Comparison of ENCODE assay signal across 1 cellular context in the genomic region with DNA sequence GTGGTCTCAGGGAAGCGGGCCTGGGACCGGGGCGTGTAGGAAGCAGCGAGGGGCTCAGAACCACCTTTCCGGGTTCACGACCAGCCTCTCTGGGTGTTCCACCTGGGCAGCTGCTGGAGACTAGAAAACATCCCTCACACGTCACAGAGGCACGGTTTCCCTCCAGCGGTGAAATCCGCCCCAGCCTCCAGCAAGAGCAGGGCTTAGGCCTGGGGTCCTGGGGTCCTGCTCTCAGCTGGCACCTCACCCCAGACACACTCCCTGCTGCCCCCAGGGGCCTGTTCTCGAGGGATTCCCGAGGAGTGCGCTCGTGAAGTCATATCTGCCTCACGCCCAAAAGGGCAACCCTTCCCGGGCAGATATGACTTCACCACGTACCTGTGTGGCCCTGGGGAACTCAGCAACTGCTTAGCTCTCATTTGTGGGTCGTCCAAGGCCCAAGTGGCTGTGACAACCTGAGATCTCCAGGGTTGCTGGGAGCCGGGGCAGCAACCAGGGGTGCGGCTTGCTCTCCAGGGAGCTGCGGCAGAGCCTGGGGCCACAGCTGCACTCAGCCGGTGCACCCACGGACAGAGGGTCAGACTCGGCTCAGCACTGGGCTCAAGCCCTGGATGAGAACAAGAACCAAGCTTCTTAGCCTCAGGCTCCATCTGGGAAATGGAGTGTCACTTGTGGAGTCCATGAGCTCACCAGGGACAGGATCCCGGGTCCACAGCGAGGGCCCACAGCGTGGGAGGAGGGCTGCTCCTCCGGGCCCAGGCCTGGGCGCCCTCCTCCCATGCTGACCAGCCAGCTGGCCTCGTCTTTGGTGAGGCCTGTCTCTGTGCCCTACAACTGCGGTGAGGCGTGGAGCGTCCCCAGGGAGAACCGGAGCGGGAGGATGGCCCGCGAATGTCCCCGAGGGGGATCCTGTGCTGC.
TF ChIP-seq lines count a peak whose summit lies in the region.

No MANE protein-coding gene starts in this region.

TF ChIP-seq in WTC11, 78 proteins besides CTCF, POLR2A, EP300 and RAD21 (continued from another document):
- TF ChIP-seq, protein P1, sequence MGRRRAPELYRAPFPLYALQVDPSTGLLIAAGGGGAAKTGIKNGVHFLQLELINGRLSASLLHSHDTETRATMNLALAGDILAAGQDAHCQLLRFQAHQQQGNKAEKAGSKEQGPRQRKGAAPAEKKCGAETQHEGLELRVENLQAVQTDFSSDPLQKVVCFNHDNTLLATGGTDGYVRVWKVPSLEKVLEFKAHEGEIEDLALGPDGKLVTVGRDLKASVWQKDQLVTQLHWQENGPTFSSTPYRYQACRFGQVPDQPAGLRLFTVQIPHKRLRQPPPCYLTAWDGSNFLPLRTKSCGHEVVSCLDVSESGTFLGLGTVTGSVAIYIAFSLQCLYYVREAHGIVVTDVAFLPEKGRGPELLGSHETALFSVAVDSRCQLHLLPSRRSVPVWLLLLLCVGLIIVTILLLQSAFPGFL (CRISPR knock-in tag; IDR thresholded peaks at IDR 0.05; ENCODE audit: borderline replicate concordance): no peak
- TF ChIP-seq CBFB (CRISPR knock-in tag; IDR thresholded peaks at IDR 0.05; ENCODE audit: low read depth) (no peak), TEAD1 (CRISPR knock-in tag; IDR thresholded peaks at IDR 0.05) (no peak), FOXJ3 (CRISPR knock-in tag; IDR thresholded peaks at IDR 0.05; ENCODE audit: borderline replicate concordance) (no peak)
- TF ChIP-seq, protein P2, sequence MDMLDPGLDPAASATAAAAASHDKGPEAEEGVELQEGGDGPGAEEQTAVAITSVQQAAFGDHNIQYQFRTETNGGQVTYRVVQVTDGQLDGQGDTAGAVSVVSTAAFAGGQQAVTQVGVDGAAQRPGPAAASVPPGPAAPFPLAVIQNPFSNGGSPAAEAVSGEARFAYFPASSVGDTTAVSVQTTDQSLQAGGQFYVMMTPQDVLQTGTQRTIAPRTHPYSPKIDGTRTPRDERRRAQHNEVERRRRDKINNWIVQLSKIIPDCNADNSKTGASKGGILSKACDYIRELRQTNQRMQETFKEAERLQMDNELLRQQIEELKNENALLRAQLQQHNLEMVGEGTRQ (CRISPR knock-in tag; IDR thresholded peaks at IDR 0.05): no peak
